ENCODE assay signal across 8 cellular contexts in genomic region chr5:16552666-16553343, GRCh38.
A peak's percentile ranks its signal among the peaks of the same experiment; 100 is the strongest.
DNase-seq lines count a peak whose midpoint lies in the region; ATAC-seq lines count a peak whose summit lies in the region.

No MANE protein-coding gene starts in this region.

- peaks cover 18% of the 10 kb centered on the region for H3K4me1 Mint-ChIP-seq in activated naive CD8-positive, alpha-beta T cell treated with anti-CD3 and anti-CD28 coated beads, Interleukin-2, amount 50 U/mL, for 24 hours

- H3K27ac Mint-ChIP-seq in activated naive CD8-positive, alpha-beta T cell treated with anti-CD3 and anti-CD28 coated beads, Interleukin-2, amount 50 U/mL, for 24 hours = no peak overlapping the region

- H3K36me3 Mint-ChIP-seq in activated naive CD8-positive, alpha-beta T cell treated with anti-CD3 and anti-CD28 coated beads, Interleukin-2, amount 50 U/mL, for 24 hours (ENCODE audit: low read depth) = peaks cover 3% of the 10 kb centered on the region

- no peaks in the 10 kb centered on the region for H3K4me1 ChIP-seq in SJCRH30

- no peaks in the 10 kb centered on the region for H3K9me3 Mint-ChIP-seq in activated naive CD8-positive, alpha-beta T cell treated with anti-CD3 and anti-CD28 coated beads, Interleukin-2, amount 50 U/mL, for 24 hours

- no peak overlapping the region for H3K4me3 Mint-ChIP-seq in activated naive CD8-positive, alpha-beta T cell treated with anti-CD3 and anti-CD28 coated beads, Interleukin-2, amount 50 U/mL, for 24 hours

- H3K27ac ChIP-seq in SJCRH30 = no peak overlapping the region

- H3K27me3 ChIP-seq in SJCRH30 = no peaks in the 10 kb centered on the region

- DNase-seq in EL (peak; percentile 66), HT-29 (ENCODE audit: low spot score) (peak; percentile 87), SJCRH30 (peak; percentile 53 to 59), left cardiac atrium (peak; percentile 78), sciatic nerve (ENCODE audit: low spot score) (peak; percentile 84), OCI-M2 (lab: John Stamatoyannopoulos, UW; ENCODE audit: unreplicated experiment) (no peak)
- DNase-seq in activated naive CD8-positive, alpha-beta T cell treated with anti-CD3 and anti-CD28 coated beads, Interleukin-2, amount 50 U/mL, for 24 hours = peak; percentile 56

- H3K27me3 Mint-ChIP-seq in activated naive CD8-positive, alpha-beta T cell treated with anti-CD3 and anti-CD28 coated beads, Interleukin-2, amount 50 U/mL, for 24 hours = no peaks in the 10 kb centered on the region

- H3K36me3 ChIP-seq in SJCRH30 = no peaks in the 10 kb centered on the region

- intact Hi-C loops in left cardiac atrium (cut with DNase I) = loop anchor here (2.0 to 10.0 kb wide), 4 partner anchors 64 to 112 kb away; no protein-coding TSS in a partner anchor
- intact Hi-C loops in sciatic nerve (cut with DNase I) = no loop called here

- peak; percentile 84 for ATAC-seq in GM21528 (IDR thresholded peaks at IDR 0.05; ENCODE audit: low FRiP score, unreplicated experiment)
- ATAC-seq in activated naive CD8-positive, alpha-beta T cell treated with anti-CD3 and anti-CD28 coated beads, Interleukin-2, amount 50 U/mL, for 24 hours = peak; percentile 90
- ATAC-seq in left cardiac atrium = peak; percentile 86 to 91
- peak; percentile 78 for ATAC-seq in sciatic nerve

- no peaks in the 10 kb centered on the region for H3K9me3 ChIP-seq in SJCRH30 (replicated peaks)

- H3K4me3 ChIP-seq in SJCRH30 = no peak overlapping the region
